Comparison of ENCODE assay signal across 7 cellular contexts in the genomic region with DNA sequence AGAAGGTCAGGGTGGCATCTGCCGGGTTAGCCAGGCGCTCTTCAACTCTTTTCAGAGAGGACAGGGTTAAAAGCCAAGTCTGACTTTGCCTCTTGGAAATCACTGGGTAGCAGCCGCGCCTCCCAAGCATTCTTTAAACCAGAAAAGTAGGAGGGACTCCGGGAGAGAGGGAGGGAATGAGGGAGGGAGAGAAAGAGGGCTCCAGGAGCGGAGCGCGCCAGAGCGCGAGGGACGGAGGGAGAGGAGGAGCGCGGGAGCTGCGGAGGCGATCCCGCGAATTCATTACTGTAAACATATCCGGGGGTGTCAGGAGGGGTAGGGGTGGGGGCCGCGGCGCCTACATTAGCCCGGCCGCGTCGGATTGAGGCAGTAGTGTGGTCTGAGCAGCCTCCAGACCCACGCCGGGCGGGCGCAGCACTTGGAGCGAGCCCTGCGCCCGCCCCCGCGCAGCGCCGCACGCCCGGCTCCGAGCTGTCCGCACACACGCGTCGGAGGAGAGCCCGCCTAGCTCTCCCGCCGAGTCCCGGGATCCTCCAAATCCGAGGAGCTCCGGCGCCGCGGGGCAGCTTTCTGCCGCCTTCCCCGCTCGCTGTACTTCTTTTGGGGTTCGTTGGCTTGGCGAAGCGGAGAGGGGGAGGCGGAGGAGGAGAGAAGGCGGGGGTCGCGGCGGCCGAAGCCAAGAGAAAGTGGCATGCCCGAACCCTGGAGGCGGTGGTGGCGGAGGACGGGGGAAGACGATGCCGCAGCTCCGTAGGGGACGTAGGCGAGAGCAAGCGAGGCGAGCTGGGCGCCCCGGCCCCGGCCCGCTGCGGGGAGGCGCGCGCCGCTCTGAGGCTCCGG. TPM values are rescaled to one million over a fixed set of nuclear protein-coding genes. Genes with fewer than 3 reads are reported as not detected.
DNase-seq lines count a peak whose midpoint lies in the region; ATAC-seq, FAIRE-seq and TF ChIP-seq lines count a peak whose summit lies in the region.

No MANE protein-coding gene starts in this region.

- POLR2A ChIA-PET in SK-N-SH (lab: Yijun Ruan, JAX), result no interaction called here

- TF ChIP-seq EP300 in SK-N-SH (IDR thresholded peaks at IDR 0.05; ENCODE audit: borderline replicate concordance in 1 of 2, low read depth in 1 of 2, low read length in 1 of 2), result no peak

- peaks cover 24% of the 10 kb centered on the region for H4K20me1 ChIP-seq in SK-N-SH (ENCODE audit: insufficient read depth)

- H3K4me1 Mint-ChIP-seq in nephron progenitor cell, result peaks cover 84% of the 10 kb centered on the region

- ATAC-seq in HG03159 (IDR thresholded peaks at IDR 0.05; ENCODE audit: unreplicated experiment) (no peak), GM18517 (IDR thresholded peaks at IDR 0.05; ENCODE audit: unreplicated experiment) (no peak)

- H3K9me3 Mint-ChIP-seq in nephron progenitor cell, result no peaks in the 10 kb centered on the region

- H3K4me1 ChIP-seq in SK-N-SH (ENCODE audit: control insufficient read depth in 1 of 2, insufficient read depth in 2 of 2, low read depth in 1 of 2, low read length in 1 of 2), result peaks cover 0 to 14% of the 10 kb centered on the region in 2 experiments; a peak in 2 of 4 replicates

- CTCF ChIA-PET in SK-N-SH (lab: Yijun Ruan, JAX), result interaction anchor here (0.6 to 1.0 kb wide), 2 partner anchors 9 to 44 kb away, joined by 3 to 7 read pairs; no protein-coding TSS in a partner anchor

- no peak for FAIRE-seq in HTR-8/SVneo (lab: Jason Lieb, UNC)

- peaks cover 68% of the 10 kb centered on the region for H3K27me3 Mint-ChIP-seq in nephron progenitor cell (ENCODE audit: low read depth, poor library complexity)

- H3F3A ChIP-seq in SK-N-SH (replicated peaks; ENCODE audit: insufficient read depth), result peaks cover 37% of the 10 kb centered on the region

- TF ChIP-seq CTCF in SK-N-SH (IDR thresholded peaks at IDR 0.05) (no peak), nephron progenitor cell (IDR thresholded peaks at IDR 0.05) (no peak)

- H3K79me2 ChIP-seq in SK-N-SH (ENCODE audit: insufficient read depth), result peaks cover 80% of the 10 kb centered on the region

- DNase-seq in HTR-8/SVneo (ENCODE audit: insufficient read length, low spot score) (peak; percentile 45), SK-N-SH (peak; percentile 19), foreskin melanocyte (peak; percentile 79), nephron progenitor cell (peak; percentile 69)
- no peak for DNase-seq in effector CD4-positive, alpha-beta T cell

- no peaks in the 10 kb centered on the region for H3K27me3 ChIP-seq in SK-N-SH (ENCODE audit: insufficient read depth)

- TF ChIP-seq RAD21 in SK-N-SH (IDR thresholded peaks at IDR 0.05; ENCODE audit: low read length), result no peak

- peak overlapping the region; percentile 66 to 86 for H3K4me3 ChIP-seq in SK-N-SH (ENCODE audit: low read depth in 2 of 2, low read length in 1 of 2)

- H3K27ac ChIP-seq in SK-N-SH (ENCODE audit: low read depth in 2 of 2, low read length in 1 of 2), result peak overlapping the region in 1 of 2 experiments; percentile 86; a peak in 2 of 4 replicates

- no peaks in the 10 kb centered on the region for H3K9me2 ChIP-seq in SK-N-SH

- H3K9ac ChIP-seq in SK-N-SH, result peak overlapping the region; percentile 79; the same call in 1 of the 2 replicates

- 3% methylated on average over 34 of the region's 85 CpGs for WGBS in SK-N-SH (ENCODE audit: low lambda C conversion rate)

- H2AFZ ChIP-seq in SK-N-SH (ENCODE audit: low read depth), result peak overlapping the region; percentile 89

- H3K36me3 ChIP-seq in SK-N-SH (replicated peaks in 1 of 2; ENCODE audit: control insufficient read depth in 1 of 2, insufficient read depth in 2 of 2, low read length in 1 of 2), result no peaks in the 10 kb centered on the region

- no peak overlapping the region for H3K27ac Mint-ChIP-seq in nephron progenitor cell

- peak overlapping the region; percentile 96 for H3K4me2 ChIP-seq in SK-N-SH

- H3K9me3 ChIP-seq in SK-N-SH, result no peaks in the 10 kb centered on the region

- peak overlapping the region; percentile 88 for H3K4me3 Mint-ChIP-seq in nephron progenitor cell

- no peaks in the 10 kb centered on the region for H3K36me3 Mint-ChIP-seq in nephron progenitor cell (ENCODE audit: low read depth)

TF ChIP-seq in SK-N-SH, 30 proteins besides CTCF, POLR2A, EP300 and RAD21:
- TF ChIP-seq POLR2AphosphoS5 (IDR thresholded peaks at IDR 0.05; ENCODE audit: low read depth, low read length) (peak; percentile 34; the same call in 1 of the 2 replicates), TAF1 (IDR thresholded peaks at IDR 0.05; ENCODE audit: borderline replicate concordance, low read depth, low read length) (peak; percentile 57; the same call in 1 of the 2 replicates), NFIC (IDR thresholded peaks at IDR 0.05; ENCODE audit: borderline replicate concordance) (no peak), SMC3 (IDR thresholded peaks at IDR 0.05; ENCODE audit: low read depth, low read length) (no peak), GATA2 (CRISPR knock-in tag; IDR thresholded peaks at IDR 0.05) (no peak), NRF1 (IDR thresholded peaks at IDR 0.05; ENCODE audit: low read depth, low read length) (no peak), SIN3A (IDR thresholded peaks at IDR 0.05; ENCODE audit: borderline replicate concordance, low read depth, low read length) (peak; percentile 9; the same call in 1 of the 2 replicates), RXRA (IDR thresholded peaks at IDR 0.05; ENCODE audit: borderline replicate concordance, low read depth) (peak; percentile 15; the same call in 1 of the 2 replicates), FOXJ3 (CRISPR knock-in tag; IDR thresholded peaks at IDR 0.05) (no peak), IRF3 (IDR thresholded peaks at IDR 0.05; ENCODE audit: low read depth, low read length) (no peak), MEF2A (IDR thresholded peaks at IDR 0.05; ENCODE audit: borderline replicate concordance, low read depth) (no peak), MXI1 (IDR thresholded peaks at IDR 0.05; ENCODE audit: low read depth, low read length) (no peak), EZH2phosphoT487 (IDR thresholded peaks at IDR 0.05; ENCODE audit: borderline replicate concordance, low read depth) (no peak), RCOR1 (IDR thresholded peaks at IDR 0.05; ENCODE audit: low read length) (no peak), CHD2 (IDR thresholded peaks at IDR 0.05; ENCODE audit: low read length, partially characterized antibody) (no peak), MAX (IDR thresholded peaks at IDR 0.05; ENCODE audit: low read depth) (peak; percentile 45; the same call in 1 of the 2 replicates), TEAD4 (IDR thresholded peaks at IDR 0.05; ENCODE audit: borderline replicate concordance, insufficient read depth) (no peak), REST (IDR thresholded peaks at IDR 0.05; ENCODE audit: low read depth, low read length) (no peak), YY1 (IDR thresholded peaks at IDR 0.05; ENCODE audit: low read depth) (no peak), ELF1 (IDR thresholded peaks at IDR 0.05) (no peak), FOXM1 (IDR thresholded peaks at IDR 0.05; ENCODE audit: low read depth) (no peak), GABPA (IDR thresholded peaks at IDR 0.05; ENCODE audit: low read depth) (no peak)
- TF ChIP-seq, protein P1, sequence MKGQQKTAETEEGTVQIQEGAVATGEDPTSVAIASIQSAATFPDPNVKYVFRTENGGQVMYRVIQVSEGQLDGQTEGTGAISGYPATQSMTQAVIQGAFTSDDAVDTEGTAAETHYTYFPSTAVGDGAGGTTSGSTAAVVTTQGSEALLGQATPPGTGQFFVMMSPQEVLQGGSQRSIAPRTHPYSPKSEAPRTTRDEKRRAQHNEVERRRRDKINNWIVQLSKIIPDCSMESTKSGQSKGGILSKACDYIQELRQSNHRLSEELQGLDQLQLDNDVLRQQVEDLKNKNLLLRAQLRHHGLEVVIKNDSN (IDR thresholded peaks at IDR 0.05; ENCODE audit: borderline replicate concordance, low read depth), result no peak
TF ChIP-seq in SK-N-SH: peak in this region for 5.

RNA-seq across cellular contexts. Expression of gene FLRT2, which starts 3.3 kb away (rescaled TPM):
- polyA plus RNA-seq in SK-N-SH (2012; rRNA removed), result 10.8 and 14.1 TPM in 2 replicates
- polyA plus RNA-seq in SK-N-SH (2012; cell fraction: cytosol; rRNA removed), result 5.9 and 7.3 TPM in 2 replicates
- 23.0 and 43.1 TPM in 2 replicates for polyA plus RNA-seq in SK-N-SH (2012; cell fraction: nucleus; rRNA removed)
